In the genomic region with DNA sequence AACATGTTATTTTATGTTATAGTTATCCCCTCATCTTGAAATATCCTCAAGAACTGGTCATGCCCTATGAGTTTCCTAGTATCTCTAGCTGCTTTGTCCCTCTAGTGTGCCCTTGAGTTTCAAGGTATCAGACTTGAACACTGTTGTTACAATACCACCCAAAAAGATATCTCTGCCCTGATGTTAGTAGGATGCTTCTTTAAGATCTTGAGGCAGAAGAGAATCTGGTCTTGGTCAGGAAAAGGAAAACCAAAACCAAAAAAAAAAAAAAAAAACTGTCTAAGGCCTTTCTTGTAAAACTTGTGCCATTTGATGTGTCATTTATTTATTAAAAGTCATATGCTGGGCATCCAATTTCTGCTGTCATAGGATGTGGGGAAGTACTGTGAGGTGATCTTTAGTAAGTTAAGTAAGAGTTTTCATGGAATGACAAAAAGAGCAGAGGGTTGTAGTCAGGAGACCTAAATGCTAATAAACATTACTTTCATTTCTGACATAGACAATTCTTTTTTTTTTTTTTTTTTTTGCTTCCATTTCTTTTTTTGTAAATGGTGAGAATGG, we compare ENCODE assay signal across 18 cellular contexts.
"Had no signal": no experiment of that assay in that cellular context is flagged by ENCODE, and none has a peak within 500 bp of the region (broad histone marks: within the 10 kb centered on the region; RNA-seq: fewer than 3 reads in every experiment).

No MANE protein-coding gene starts in this region.

- DNase-seq: activated CD4-positive, alpha-beta T cell treated with anti-CD3 and anti-CD28 coated beads, Interleukin-2, amount 50 U/mL, for 4 hours; activated naive CD4-positive, alpha-beta T cell treated with Interleukin-2 at 50 U/mL for 16 hours; effector memory CD8-positive, alpha-beta T cell; foreskin keratinocyte; glutamatergic neuron; hypothalamus; left ventricle myocardium inferior; mucosa of descending colon; naive thymus-derived CD4-positive, alpha-beta T cell; posterior cingulate gyrus; stimulated activated CD4-positive, alpha-beta T cell treated with anti-CD3 and anti-CD28 coated beads, Interleukin-4, amount 100 ng/mL, for 4 hours; stimulated activated CD8-positive, alpha-beta memory T cell treated with anti-CD3 and anti-CD28 coated beads, Interleukin-4, amount 100 ng/mL, for 48 hours had no signal

- H3K4me1 ChIP-seq: ascending aorta, foreskin keratinocyte, left ventricle myocardium inferior, right atrium auricular region had no signal

- H3K27me3 ChIP-seq: ascending aorta, foreskin keratinocyte, neutrophil, right atrium auricular region had no signal

- H3K4me3 Mint-ChIP-seq: dendritic cell treated with granulocyte-macrophage colony-stimulating factor and Interleukin-4, amounts not matched to agents 40 ng/mL and 50 ng/mL, for 4 days; effector memory CD8-positive, alpha-beta T cell; memory B cell; stimulated activated naive CD8-positive, alpha-beta T cell treated with anti-CD3 and anti-CD28 coated beads, Interleukin-15, Interleukin-2, amounts not matched to agents 100 ng/mL and 50 ng/mL, for 24 hours had no signal

- H3K27me3 Mint-ChIP-seq: dendritic cell treated with granulocyte-macrophage colony-stimulating factor and Interleukin-4, amounts not matched to agents 40 ng/mL and 50 ng/mL, for 4 days; stimulated activated naive CD8-positive, alpha-beta T cell treated with anti-CD3 and anti-CD28 coated beads, Interleukin-15, Interleukin-2, amounts not matched to agents 100 ng/mL and 50 ng/mL, for 24 hours had no signal

- H3K9me3 Mint-ChIP-seq: dendritic cell treated with granulocyte-macrophage colony-stimulating factor and Interleukin-4, amounts not matched to agents 40 ng/mL and 50 ng/mL, for 4 days; effector memory CD8-positive, alpha-beta T cell; memory B cell; stimulated activated naive CD8-positive, alpha-beta T cell treated with anti-CD3 and anti-CD28 coated beads, Interleukin-15, Interleukin-2, amounts not matched to agents 100 ng/mL and 50 ng/mL, for 24 hours had no signal

- H3K36me3 ChIP-seq: ascending aorta, left ventricle myocardium inferior, neutrophil, right atrium auricular region had no signal

- H3K9me3 ChIP-seq: ascending aorta, left ventricle myocardium inferior, mucosa of descending colon, neutrophil, right atrium auricular region had no signal

- H3K4me1 Mint-ChIP-seq: memory B cell had no signal

- H3K4me3 ChIP-seq: ascending aorta, left ventricle myocardium inferior, mucosa of descending colon, right atrium auricular region had no signal

- H3K36me3 Mint-ChIP-seq: memory B cell had no signal

- H3K27ac ChIP-seq: ascending aorta, foreskin keratinocyte, left ventricle myocardium inferior, neutrophil, right atrium auricular region had no signal

- H3K27ac Mint-ChIP-seq: dendritic cell treated with granulocyte-macrophage colony-stimulating factor and Interleukin-4, amounts not matched to agents 40 ng/mL and 50 ng/mL, for 4 days; memory B cell; stimulated activated naive CD8-positive, alpha-beta T cell treated with anti-CD3 and anti-CD28 coated beads, Interleukin-15, Interleukin-2, amounts not matched to agents 100 ng/mL and 50 ng/mL, for 24 hours had no signal

- ATAC-seq: effector memory CD8-positive, alpha-beta T cell; foreskin keratinocyte; mucosa of descending colon; naive thymus-derived CD4-positive, alpha-beta T cell had no signal
